Comparison of ENCODE assay signal across 16 cellular contexts in genomic region chr10:43141421-43141820, GRCh38. TPM values are rescaled to one million over a fixed set of nuclear protein-coding genes. Genes with fewer than 3 reads are reported as not detected.
DNase-seq lines count a peak whose midpoint lies in the region; ATAC-seq and TF ChIP-seq lines count a peak whose summit lies in the region.
"Had no signal": no experiment of that assay in that cellular context is flagged by ENCODE, and none has a peak within 500 bp of the region (broad histone marks: within the 10 kb centered on the region; RNA-seq: fewer than 3 reads in every experiment).

No MANE protein-coding gene starts in this region.

- H3K27me3 Mint-ChIP-seq in activated CD4-positive, alpha-beta memory T cell treated with anti-CD3 and anti-CD28 coated beads for 36 hours = no peaks in the 10 kb centered on the region
- peaks cover 0 to 2% (median 0%) of the 10 kb centered on the region in 5 donors for H3K27me3 Mint-ChIP-seq in naive thymus-derived CD4-positive, alpha-beta T cell
- H3K27me3 Mint-ChIP-seq: IgD-negative memory B cell had no signal

- CTCF ChIA-PET in activated CD4-positive, alpha-beta memory T cell treated with anti-CD3 and anti-CD28 coated beads for 36 hours (lab: Charles Lee) = interaction anchor here (0.6 to 0.9 kb wide), 3 partner anchors 19 to 61 kb away, joined by 3 read pairs; no protein-coding TSS in a partner anchor
- CTCF ChIA-PET in naive thymus-derived CD4-positive, alpha-beta T cell (lab: Charles Lee) = interaction anchor here (0.8 kb wide), 1 partner anchor 60 kb away, joined by 3 read pairs; no protein-coding TSS in a partner anchor

- POLR2A ChIA-PET in activated CD4-positive, alpha-beta memory T cell treated with anti-CD3 and anti-CD28 coated beads for 36 hours (lab: Charles Lee) = interaction anchor here (3.6 to 4.7 kb wide), 2 partner anchors 19 to 21 kb away, joined by 26 to 58 read pairs; no protein-coding TSS in a partner anchor
- POLR2A ChIA-PET in naive thymus-derived CD4-positive, alpha-beta T cell (lab: Charles Lee) = interaction anchor here (0.5 to 4.4 kb wide), 4 partner anchors 10 to 269 kb away, joined by 3 to 25 read pairs (median 4); no protein-coding TSS in a partner anchor

- peaks cover 0 to 10% (median 5%) of the 10 kb centered on the region in 11 experiments; a peak in 15 of 22 replicates for H3K9me3 ChIP-seq in BLaER1 treated with 17β-estradiol and CSF1 and Interleukin-3, amounts not matched to agents 10 nM and 100 nM (replicated peaks in 1 of 11)
- no peaks in the 10 kb centered on the region for H3K9me3 ChIP-seq in naive thymus-derived CD4-positive, alpha-beta T cell (ENCODE audit: control insufficient read depth in 2 of 3, low read length in 3 of 3)
- H3K9me3 ChIP-seq in adrenal gland (replicated peaks in 1 of 3) (no peaks in the 10 kb centered on the region), left ventricle myocardium inferior (replicated peaks) (no peaks in the 10 kb centered on the region)
- H3K9me3 ChIP-seq: gastrocnemius medialis, sigmoid colon had no signal

- H3K9me3 Mint-ChIP-seq in activated CD4-positive, alpha-beta memory T cell treated with anti-CD3 and anti-CD28 coated beads for 36 hours = no peaks in the 10 kb centered on the region
- H3K9me3 Mint-ChIP-seq in naive thymus-derived CD4-positive, alpha-beta T cell = no peaks in the 10 kb centered on the region
- H3K9me3 Mint-ChIP-seq: neural progenitor cell had no signal

- no peak overlapping the region for H3K4me3 Mint-ChIP-seq in activated CD4-positive, alpha-beta memory T cell treated with anti-CD3 and anti-CD28 coated beads for 36 hours
- H3K4me3 Mint-ChIP-seq in naive thymus-derived CD4-positive, alpha-beta T cell = peak overlapping the region in 9 of 10 donors; percentile 28 to 93 (median 52)
- H3K4me3 Mint-ChIP-seq: neural progenitor cell had no signal

- peaks cover 68% of the 10 kb centered on the region for H3K4me1 Mint-ChIP-seq in activated CD4-positive, alpha-beta memory T cell treated with anti-CD3 and anti-CD28 coated beads for 36 hours (ENCODE audit: low read depth)
- H3K4me1 Mint-ChIP-seq in naive thymus-derived CD4-positive, alpha-beta T cell = peaks cover 58 to 88% (median 73%) of the 10 kb centered on the region in 7 donors

- WGBS in adrenal gland, 4 donors = 92 to 96% (median 95%) methylated on average over 5 of the region's 5 CpGs

- H3K27ac Mint-ChIP-seq in activated CD4-positive, alpha-beta memory T cell treated with anti-CD3 and anti-CD28 coated beads for 36 hours = peak overlapping the region; percentile 42
- H3K27ac Mint-ChIP-seq in naive thymus-derived CD4-positive, alpha-beta T cell = peak overlapping the region in 6 of 9 donors; percentile 8 to 100 (median 48)
- H3K27ac Mint-ChIP-seq: neural progenitor cell had no signal

- ATAC-seq in naive thymus-derived CD4-positive, alpha-beta T cell = no peak
- ATAC-seq in sciatic nerve = no peak
- ATAC-seq: gastrocnemius medialis had no signal

- peaks cover 20% of the 10 kb centered on the region for H3K36me3 Mint-ChIP-seq in activated CD4-positive, alpha-beta memory T cell treated with anti-CD3 and anti-CD28 coated beads for 36 hours
- H3K36me3 Mint-ChIP-seq in naive thymus-derived CD4-positive, alpha-beta T cell = peaks cover 0 to 19% (median 5%) of the 10 kb centered on the region in 5 donors
- H3K36me3 Mint-ChIP-seq: IgD-negative memory B cell had no signal

- H3K27ac ChIP-seq in BLaER1 treated with 17β-estradiol and CSF1 and Interleukin-3, amounts not matched to agents 10 nM and 100 nM = peak overlapping the region; percentile 94 to 99 (median 97)
- H3K27ac ChIP-seq in naive thymus-derived CD4-positive, alpha-beta T cell (ENCODE audit: low read depth, low read length) = no peak overlapping the region
- H3K27ac ChIP-seq in adrenal gland (no peak overlapping the region), left ventricle myocardium inferior (replicated peaks) (no peak overlapping the region)
- H3K27ac ChIP-seq: gastrocnemius medialis, neural progenitor cell had no signal

- H3K4me2 ChIP-seq in BLaER1 treated with 17β-estradiol and CSF1 and Interleukin-3, amounts not matched to agents 10 nM and 100 nM = peak overlapping the region; percentile 89 to 98 (median 97)
- H3K4me2 ChIP-seq: neural progenitor cell had no signal

- H4K20me1 ChIP-seq in BLaER1 treated with 17β-estradiol and CSF1 and Interleukin-3, amounts not matched to agents 10 nM and 100 nM = peaks cover 35 to 71% (median 49%) of the 10 kb centered on the region in 11 experiments; a peak in 21 of 22 replicates

- DNase-seq in COLO668 (lab: John Stamatoyannopoulos, UW; ENCODE audit: unreplicated experiment) = peak; percentile 2
- DNase-seq in activated CD4-positive, alpha-beta memory T cell treated with anti-CD3 and anti-CD28 coated beads for 36 hours = no peak
- no peak for DNase-seq in naive thymus-derived CD4-positive, alpha-beta T cell
- no peak for DNase-seq in adrenal gland
- no peak for DNase-seq in sciatic nerve (ENCODE audit: low spot score)
- DNase-seq in left ventricle myocardium inferior = no peak
- DNase-seq: cerebellar nuclear complex; gastrocnemius medialis; H7; NCI-H1092; SHP77; sigmoid colon; stimulated activated CD4-positive, alpha-beta T cell treated with anti-CD3 and anti-CD28 coated beads, Interleukin-4, amount 100 ng/mL, for 4 hours had no signal

- H3K4me3 ChIP-seq in BLaER1 treated with 17β-estradiol and CSF1 and Interleukin-3, amounts not matched to agents 10 nM and 100 nM = peak overlapping the region in 8 of 10 experiments; percentile 0 to 98 (median 91); a peak in 13 of 20 replicates
- no peak overlapping the region for H3K4me3 ChIP-seq in naive thymus-derived CD4-positive, alpha-beta T cell (ENCODE audit: low read length)
- H3K4me3 ChIP-seq in adrenal gland (no peak overlapping the region), left ventricle myocardium inferior (no peak overlapping the region)
- H3K4me3 ChIP-seq: gastrocnemius medialis, neural progenitor cell, sigmoid colon had no signal

- intact Hi-C loops in activated CD4-positive, alpha-beta memory T cell treated with anti-CD3 and anti-CD28 coated beads for 36 hours (cut with micrococcal nuclease) = loop anchor here (2.0 to 5.0 kb wide), 4 partner anchors 156 to 456 kb away; no protein-coding TSS in a partner anchor
- intact Hi-C loops in naive thymus-derived CD4-positive, alpha-beta T cell (cut with micrococcal nuclease) = loop anchor here in 1 of 2 donors (2.0 kb wide), 1 partner anchor 19 kb away; no protein-coding TSS in a partner anchor
- intact Hi-C loops in adrenal gland (cut with DNase I) (no loop called here), sciatic nerve (cut with DNase I) (no loop called here), left ventricle myocardium inferior (cut with micrococcal nuclease) (no loop called here)

- H3K27me3 ChIP-seq in BLaER1 treated with 17β-estradiol and CSF1 and Interleukin-3, amounts not matched to agents 10 nM and 100 nM = no peaks in the 10 kb centered on the region
- H3K27me3 ChIP-seq in naive thymus-derived CD4-positive, alpha-beta T cell (ENCODE audit: control insufficient read depth in 2 of 2, insufficient read depth in 2 of 2, low read length in 2 of 2) = no peaks in the 10 kb centered on the region
- H3K27me3 ChIP-seq in adrenal gland (no peaks in the 10 kb centered on the region), left ventricle myocardium inferior (ENCODE audit: low read depth) (no peaks in the 10 kb centered on the region)
- H3K27me3 ChIP-seq: gastrocnemius medialis, neural progenitor cell, sigmoid colon had no signal

- peak overlapping the region; percentile 23 to 99 (median 96); a peak in 19 of 22 replicates for H3K9ac ChIP-seq in BLaER1 treated with 17β-estradiol and CSF1 and Interleukin-3, amounts not matched to agents 10 nM and 100 nM
- H3K9ac ChIP-seq: neural progenitor cell had no signal

- TF ChIP-seq POLR2A in adrenal gland (IDR thresholded peaks at IDR 0.05) = no peak

- peaks cover 4 to 26% (median 11%) of the 10 kb centered on the region in 11 experiments; a peak in 14 of 22 replicates for H3K36me3 ChIP-seq in BLaER1 treated with 17β-estradiol and CSF1 and Interleukin-3, amounts not matched to agents 10 nM and 100 nM
- H3K36me3 ChIP-seq in naive thymus-derived CD4-positive, alpha-beta T cell (ENCODE audit: control insufficient read depth in 2 of 3, insufficient read depth in 3 of 3, low read length in 3 of 3) = peaks cover 0 to 3% (median 0%) of the 10 kb centered on the region in 3 experiments
- no peaks in the 10 kb centered on the region for H3K36me3 ChIP-seq in adrenal gland (replicated peaks in 1 of 2)
- H3K36me3 ChIP-seq in left ventricle myocardium inferior = no peaks in the 10 kb centered on the region
- H3K36me3 ChIP-seq: gastrocnemius medialis, neural progenitor cell, sigmoid colon had no signal

- peaks cover 54 to 71% (median 64%) of the 10 kb centered on the region in 10 experiments for H3K4me1 ChIP-seq in BLaER1 treated with 17β-estradiol and CSF1 and Interleukin-3, amounts not matched to agents 10 nM and 100 nM
- peaks cover 25 to 30% of the 10 kb centered on the region in 2 donors for H3K4me1 ChIP-seq in naive thymus-derived CD4-positive, alpha-beta T cell (ENCODE audit: control insufficient read depth in 2 of 2, insufficient read depth in 2 of 2, low read length in 2 of 2)
- H3K4me1 ChIP-seq in adrenal gland (replicated peaks in 1 of 2) (peaks cover 6 to 35% of the 10 kb centered on the region in 2 donors), left ventricle myocardium inferior (peaks cover 33% of the 10 kb centered on the region)

- no peak for TF ChIP-seq CTCF in adrenal gland (IDR thresholded peaks at IDR 0.05)
- TF ChIP-seq CTCF in left ventricle myocardium inferior (IDR thresholded peaks at IDR 0.05; ENCODE audit: borderline replicate concordance) = no peak

RNA-seq across cellular contexts. Expression of gene CSGALNACT2, which starts 3.2 kb away (rescaled TPM):
- total RNA-seq in activated CD4-positive, alpha-beta memory T cell treated with anti-CD3 and anti-CD28 coated beads for 36 hours = 10 to 100 TPM; 30.2 to 32.3 TPM
- 10 to 100 TPM; 47.3 to 57.5 (median 52.3) TPM for total RNA-seq in naive thymus-derived CD4-positive, alpha-beta T cell
- 10 to 100 TPM; 19.0 to 23.0 TPM for polyA plus RNA-seq in naive thymus-derived CD4-positive, alpha-beta T cell
- total RNA-seq in adrenal gland (10 to 100 TPM in 7 of 8 donors, 1 to 10 TPM in 1; 7.9 to 19.4 (median 13.5) TPM), sciatic nerve (31.5 TPM), left ventricle myocardium inferior (7.1 TPM)
- polyA plus RNA-seq in adrenal gland = 10 to 100 TPM in 1 of 3 donors, 1 to 10 TPM in 2; 5.8 to 15.3 (median 6.5) TPM

Comparison
In these comparisons a context has a peak if more than half of its experiments do, and no peak if none do; other contexts are left out.
1. H3K27ac ChIP-seq: peak in BLaER1 treated with 17β-estradiol and CSF1 and Interleukin-3, amounts not matched to agents 10 nM and 100 nM (11 of 11); none in naive thymus-derived CD4-positive, alpha-beta T cell (single experiment), adrenal gland (0 of 5) and left ventricle myocardium inferior (single experiment).
2. H3K4me3 ChIP-seq: peak in BLaER1 treated with 17β-estradiol and CSF1 and Interleukin-3, amounts not matched to agents 10 nM and 100 nM (8 of 10); none in naive thymus-derived CD4-positive, alpha-beta T cell (single experiment), adrenal gland (0 of 4) and left ventricle myocardium inferior (single experiment).